21 cellular contexts compared by ENCODE assay signal in genomic region chr15:29724026-29724425, GRCh38.
"Had no signal": no experiment of that assay in that cellular context is flagged by ENCODE, and none has a peak within 500 bp of the region (broad histone marks: within the 10 kb centered on the region; RNA-seq: fewer than 3 reads in every experiment).

No MANE protein-coding gene starts in this region.

- H3K27ac Mint-ChIP-seq: naive thymus-derived CD8-positive, alpha-beta T cell; stimulated activated memory B cell treated with anti-CD40 and anti-IgM and Interleukin-4, amounts not matched to agents 10 μg/mL and 1 μg/mL and 100 μg/mL, for 72 hours had no signal

- H3K36me3 Mint-ChIP-seq: stimulated activated memory B cell treated with anti-CD40 and anti-IgM and Interleukin-4, amounts not matched to agents 10 μg/mL and 1 μg/mL and 100 μg/mL, for 72 hours had no signal

- H3K4me1 Mint-ChIP-seq: naive thymus-derived CD8-positive, alpha-beta T cell; stimulated activated memory B cell treated with anti-CD40 and anti-IgM and Interleukin-4, amounts not matched to agents 10 μg/mL and 1 μg/mL and 100 μg/mL, for 72 hours; stimulated activated naive CD8-positive, alpha-beta T cell treated with anti-CD3 and anti-CD28 coated beads, Interleukin-15, amount 100 ng/mL, for 72 hours had no signal

- DNase-seq: effector memory CD4-positive, alpha-beta T cell; esophagus squamous epithelium; foreskin fibroblast; glutamatergic neuron; kidney; left cardiac atrium; mammary epithelial cell; naive thymus-derived CD8-positive, alpha-beta T cell; psoas muscle; retina; right lobe of liver; spleen; stimulated activated CD4-positive, alpha-beta T cell treated with anti-CD3 and anti-CD28 coated beads, Interleukin-15, amount 100 ng/mL, for 24 hours; stimulated activated CD4-positive, alpha-beta T cell treated with anti-CD3 and anti-CD28 coated beads, Interleukin-1b, Interleukin-23, amount 100 ng/mL, for 48 hours; stimulated activated CD4-positive, alpha-beta T cell treated with anti-CD3 and anti-CD28 coated beads, Interleukin-4, amount 100 ng/mL, for 24 hours; stimulated activated naive CD8-positive, alpha-beta T cell treated with anti-CD3 and anti-CD28 coated beads, Interleukin-15, amount 100 ng/mL, for 72 hours; testis had no signal

- H3K27me3 ChIP-seq: esophagus squamous epithelium, gastroesophageal sphincter, neutrophil, right lobe of liver, spleen, testis, tibial nerve had no signal

- H3K9me3 ChIP-seq: psoas muscle, testis had no signal

- H3K36me3 ChIP-seq: neutrophil had no signal

- ATAC-seq: gastroesophageal sphincter; naive thymus-derived CD8-positive, alpha-beta T cell; psoas muscle; right lobe of liver; stimulated activated memory B cell treated with anti-CD40 and anti-IgM and Interleukin-4, amounts not matched to agents 10 μg/mL and 1 μg/mL and 100 μg/mL, for 72 hours; stimulated activated naive CD8-positive, alpha-beta T cell treated with anti-CD3 and anti-CD28 coated beads, Interleukin-15, amount 100 ng/mL, for 72 hours had no signal

- H3K27ac ChIP-seq: esophagus squamous epithelium, gastroesophageal sphincter, neutrophil, psoas muscle, right lobe of liver, spleen, testis, tibial nerve had no signal

- FAIRE-seq: kidney had no signal

- H3K4me3 ChIP-seq: esophagus squamous epithelium, gastroesophageal sphincter, psoas muscle, right lobe of liver, spleen, testis, tibial nerve had no signal

- H3K4me1 ChIP-seq: esophagus squamous epithelium, gastroesophageal sphincter, psoas muscle, spleen, tibial nerve had no signal

- H3K4me3 Mint-ChIP-seq: naive thymus-derived CD8-positive, alpha-beta T cell; stimulated activated memory B cell treated with anti-CD40 and anti-IgM and Interleukin-4, amounts not matched to agents 10 μg/mL and 1 μg/mL and 100 μg/mL, for 72 hours; stimulated activated naive CD8-positive, alpha-beta T cell treated with anti-CD3 and anti-CD28 coated beads, Interleukin-15, amount 100 ng/mL, for 72 hours had no signal

- H3K27me3 Mint-ChIP-seq: stimulated activated memory B cell treated with anti-CD40 and anti-IgM and Interleukin-4, amounts not matched to agents 10 μg/mL and 1 μg/mL and 100 μg/mL, for 72 hours had no signal
